8 cellular contexts compared by ENCODE assay signal in genomic region chr16:24729243-24729966, GRCh38. TPM values are rescaled to one million over a fixed set of nuclear protein-coding genes. Genes with fewer than 3 reads are reported as not detected.
A peak's percentile ranks its signal among the peaks of the same experiment; 100 is the strongest.
DNase-seq lines count a peak whose midpoint lies in the region; TF ChIP-seq lines count a peak whose summit lies in the region.

Gene TNRC6A (plus strand): TSS chr16:24729651. CDS start chr16:24729842, 191 bp downstream.

- DNase-seq in GM10266 (ENCODE audit: extremely low spot score), result peak; percentile 93
- DNase-seq in HFFc6, result peak; percentile 86
- peak; percentile 52 for DNase-seq in NCI-H1048 (lab: John Stamatoyannopoulos, UW)
- DNase-seq in T follicular helper cell (ENCODE audit: low read depth), result peak; percentile 49
- DNase-seq in adipocyte (ENCODE audit: low read depth), result peak; percentile 96
- peak; percentile 93 for DNase-seq in cardiac septum (ENCODE audit: low spot score)
- peak; percentile 74 for DNase-seq in pons (ENCODE audit: low spot score)
- DNase-seq in transverse colon, result peak; percentile 90

- TF ChIP-seq POLR2A in transverse colon (IDR thresholded peaks at IDR 0.05), result peak; percentile 77

- H3K27ac ChIP-seq in transverse colon, result peak within 1 kb of the TSS; percentile 95 to 97 (median 96)

- peak within 1 kb of the TSS; percentile 98 for H3K9ac ChIP-seq in adipocyte (ENCODE audit: low read length)

- no peaks in the 10 kb centered on the region for H3K27me3 Mint-ChIP-seq in HFFc6 (ENCODE audit: insufficient read depth)

- intact Hi-C loops in cardiac septum (cut with DNase I), result no loop called here
- intact Hi-C loops in transverse colon (cut with DNase I; ENCODE audit: low total_unique reads), result no loop called here

- no peaks in the 10 kb centered on the region for H3K9me3 Mint-ChIP-seq in HFFc6

- TF ChIP-seq EP300 in transverse colon (IDR thresholded peaks at IDR 0.05; ENCODE audit: low read depth), result no peak

- H3K4me3 ChIP-seq in adipocyte (ENCODE audit: low read length) (peak within 1 kb of the TSS; percentile 94), transverse colon (peak within 1 kb of the TSS; percentile 78 to 95 (median 84))

- H3K27ac Mint-ChIP-seq in HFFc6, result peak within 1 kb of the TSS; percentile 94

- WGBS in transverse colon (ENCODE audit: low coverage in 1 of 2), 2 donors, result 0 to 11% methylated on average over 4 to 59 of the region's 80 CpGs

- peaks cover 34% of the 10 kb centered on the region for H3K36me3 Mint-ChIP-seq in HFFc6 (ENCODE audit: low read depth)

- H3K4me3 Mint-ChIP-seq in HFFc6, result peak within 1 kb of the TSS; percentile 97

- H3K4me1 Mint-ChIP-seq in HFFc6 (ENCODE audit: low read depth), result peaks cover 41% of the 10 kb centered on the region

- in situ Hi-C loops in transverse colon (cut with MboI; ENCODE audit: low pct_ligation_motif_present in 1 of 4, low pct_unique_long_range_greater_than_20kb in 1 of 4, low sequenced_read_pairs in 3 of 4), result no loop called here

- H3K4me1 ChIP-seq in adipocyte (ENCODE audit: control insufficient read depth, insufficient read depth, low read length) (peaks cover 39% of the 10 kb centered on the region), transverse colon (peaks cover 0 to 42% (median 27%) of the 10 kb centered on the region in 4 donors)

- TF ChIP-seq CTCF in GM10266 (IDR thresholded peaks at IDR 0.05; ENCODE audit: control insufficient read depth, insufficient read depth, low read depth, missing control alignments) (no peak), HFFc6 (IDR thresholded peaks at IDR 0.05) (no peak), transverse colon (IDR thresholded peaks at IDR 0.05) (no peak)

- peaks cover 12% of the 10 kb centered on the region for H3K36me3 ChIP-seq in adipocyte (ENCODE audit: control insufficient read depth, insufficient read depth, low read length, severe bottlenecking)
- no peaks in the 10 kb centered on the region for H3K36me3 ChIP-seq in transverse colon

- H3K9me3 ChIP-seq in adipocyte (ENCODE audit: control insufficient read depth, low read length) (no peaks in the 10 kb centered on the region), transverse colon (no peaks in the 10 kb centered on the region)

- H3K27me3 ChIP-seq in adipocyte (replicated peaks; ENCODE audit: control insufficient read depth, insufficient read depth, low read length) (no peaks in the 10 kb centered on the region), transverse colon (no peaks in the 10 kb centered on the region)

RNA-seq across cellular contexts. Expression of gene TNRC6A, which starts in this region (rescaled TPM):
- total RNA-seq in HFFc6 (2021; fragmentation: NEBNext Ultra II Directional; extraction: Animal tissue kit (Norgen Biotek cat#: 25700)), result 10 to 100 TPM; 40.7 to 49.3 (median 41.7) TPM
- total RNA-seq in cardiac septum (35.6 TPM), transverse colon (10 to 100 TPM; 48.2 to 77.2 (median 54.8) TPM)

Comparison
In these comparisons a context has a peak if more than half of its experiments do, and no peak if none do; other contexts are left out.
1. Peak in every context shown above with its lines: DNase-seq, H3K4me3 ChIP-seq and H3K27ac ChIP-seq.